In the genomic region with DNA sequence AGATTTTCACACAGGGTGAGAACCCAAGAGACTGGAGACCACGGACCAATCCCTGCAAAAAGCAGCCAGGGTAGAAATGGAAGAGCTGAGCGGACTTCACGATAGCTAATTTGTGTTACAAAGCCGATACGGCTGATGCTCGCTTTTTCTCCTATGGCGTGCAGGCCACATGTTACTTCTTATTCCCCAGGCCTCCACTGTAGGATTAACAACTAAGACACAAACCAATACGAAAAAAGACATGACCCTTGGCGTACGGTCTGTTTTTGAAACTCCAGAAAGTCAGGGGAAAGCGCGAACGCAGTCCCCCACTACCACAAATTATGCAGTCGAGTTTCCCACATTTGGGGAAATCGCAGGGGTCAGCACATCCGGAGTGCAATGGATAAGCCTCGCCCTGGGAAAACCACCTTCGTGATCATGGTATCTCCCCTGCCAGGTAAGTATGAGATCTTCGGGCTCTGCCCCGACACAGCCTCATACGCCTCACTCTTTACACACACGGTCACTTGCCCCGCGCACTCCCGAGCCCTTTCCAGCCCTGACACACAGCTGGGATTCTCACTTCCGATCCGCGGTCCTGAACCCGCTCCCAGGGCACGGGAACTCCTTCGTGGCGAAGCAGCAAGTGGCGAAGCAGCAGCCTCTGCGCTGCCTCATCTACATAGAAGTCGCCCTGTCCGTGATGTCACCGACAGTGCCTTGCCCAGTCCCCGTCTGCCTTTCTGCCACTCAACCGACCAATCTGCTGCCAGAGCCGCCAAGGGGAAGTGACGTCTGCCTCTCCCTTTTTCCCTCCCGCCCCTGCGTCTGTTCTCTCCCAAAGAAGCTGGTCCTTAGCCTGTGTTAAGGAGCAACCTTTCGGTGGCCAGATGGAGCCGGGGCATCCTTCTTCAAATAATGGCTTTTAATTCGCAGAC, we compare ENCODE assay signal across 10 cellular contexts. TPM values are rescaled to one million over a fixed set of nuclear protein-coding genes. Genes with fewer than 3 reads are reported as not detected.
DNase-seq lines count a peak whose midpoint lies in the region; ATAC-seq, FAIRE-seq and TF ChIP-seq lines count a peak whose summit lies in the region.
"Not testable (repeated sequence)": the region's sequence is repeated elsewhere in the genome, so short reads cannot be mapped to it uniquely, and the experiment has no call there.
"Had no signal": no experiment of that assay in that cellular context is flagged by ENCODE, and none has a peak within 500 bp of the region (broad histone marks: within the 10 kb centered on the region; RNA-seq: fewer than 3 reads in every experiment).

A gene (minus strand): TSS at position 447 of the 920 bp plus-strand sequence.

- CTCF ChIA-PET in CD4-positive, alpha-beta T cell (lab: Charles Lee): not testable (repeated sequence)

- H3K9ac ChIP-seq in astrocyte (ENCODE audit: low read length): not testable (repeated sequence)

- H3K4me1 Mint-ChIP-seq in CD4-positive, alpha-beta T cell (ENCODE audit: low read depth); GM23338; astrocyte (ENCODE audit: low read depth, unreplicated experiment); osteocyte (ENCODE audit: unreplicated experiment): not testable (repeated sequence)

- not testable (repeated sequence) for TF ChIP-seq CTCF in CD4-positive, alpha-beta T cell (IDR thresholded peaks at IDR 0.05); GM23338 (conservative IDR thresholded peaks at IDR 0.05; ENCODE audit: low read depth in 2 of 2); astrocyte (IDR thresholded peaks at IDR 0.05; ENCODE audit: insufficient read depth, low read depth, low read length); heart right ventricle (IDR thresholded peaks at IDR 0.05); osteocyte (IDR thresholded peaks at IDR 0.05)

- no CpG with 5 or more reads among the region's 46 CpGs for WGBS in heart right ventricle, 2 donors

- not testable (repeated sequence) for H3K27ac Mint-ChIP-seq in CD4-positive, alpha-beta T cell; GM23338; astrocyte (ENCODE audit: unreplicated experiment); osteocyte (ENCODE audit: unreplicated experiment)

- not testable (repeated sequence) for H3K9me3 Mint-ChIP-seq in CD4-positive, alpha-beta T cell; GM23338; astrocyte (ENCODE audit: unreplicated experiment); osteocyte (ENCODE audit: unreplicated experiment)

- H3K4me3 Mint-ChIP-seq in CD4-positive, alpha-beta T cell; GM23338; astrocyte (ENCODE audit: unreplicated experiment); osteocyte (ENCODE audit: unreplicated experiment): not testable (repeated sequence)

- H2AFZ ChIP-seq in GM23338; astrocyte (ENCODE audit: low read depth, low read length): not testable (repeated sequence)

- not testable (repeated sequence) for H3K27me3 Mint-ChIP-seq in CD4-positive, alpha-beta T cell; GM23338 (ENCODE audit: insufficient read depth, low read depth, poor library complexity); astrocyte (ENCODE audit: low read depth, unreplicated experiment); osteocyte (ENCODE audit: unreplicated experiment)

- H3K36me3 ChIP-seq in GM23338 (ENCODE audit: insufficient read depth); astrocyte (ENCODE audit: insufficient read depth, low read length); heart right ventricle: not testable (repeated sequence)

- not testable (repeated sequence) for H3K4me1 ChIP-seq in GM23338 (ENCODE audit: insufficient read depth); astrocyte (ENCODE audit: insufficient read depth, low read length); heart right ventricle

- not testable (repeated sequence) for H3K27me3 ChIP-seq in CD4-positive, alpha-beta T cell (ENCODE audit: control insufficient read depth, insufficient read depth, low read length); GM23338 (ENCODE audit: insufficient read depth); astrocyte (ENCODE audit: insufficient read depth, low read length); heart right ventricle

- H3K4me3 ChIP-seq in GM23338; astrocyte (ENCODE audit: insufficient read depth, low read depth, low read length); heart right ventricle: not testable (repeated sequence)

- H3K9me3 ChIP-seq in CD4-positive, alpha-beta T cell (ENCODE audit: control insufficient read depth, low read length); astrocyte (ENCODE audit: insufficient read depth, low read depth, low read length); heart right ventricle: not testable (repeated sequence)

- H4K20me1 ChIP-seq in GM23338 (replicated peaks; ENCODE audit: insufficient read depth); astrocyte (ENCODE audit: insufficient read depth, low read length): not testable (repeated sequence)

- H3K27ac ChIP-seq in CD4-positive, alpha-beta T cell (ENCODE audit: low read depth, low read length); GM23338 (ENCODE audit: low read depth); astrocyte (ENCODE audit: low read depth, low read length); heart right ventricle: not testable (repeated sequence)

- POLR2A ChIA-PET in CD4-positive, alpha-beta T cell (lab: Charles Lee): not testable (repeated sequence)

- H3K9me2 ChIP-seq in GM23338 (ENCODE audit: insufficient read depth): not testable (repeated sequence)

- H3K79me2 ChIP-seq in GM23338 (replicated peaks; ENCODE audit: insufficient read depth); astrocyte (ENCODE audit: insufficient read depth, low read length): not testable (repeated sequence)

- not testable (repeated sequence) for H3K4me2 ChIP-seq in GM23338; astrocyte (ENCODE audit: low read length)

- H3F3A ChIP-seq in GM23338 (replicated peaks; ENCODE audit: low read depth): not testable (repeated sequence)

- peak; percentile 97 for ATAC-seq in CD4-positive, alpha-beta T cell (ENCODE audit: poor library complexity)
- ATAC-seq in GM19324 (IDR thresholded peaks at IDR 0.05; ENCODE audit: low FRiP score, unreplicated experiment): peak; percentile 86
- peak; percentile 99 for ATAC-seq in GM23338
- ATAC-seq in HG03097 (IDR thresholded peaks at IDR 0.05; ENCODE audit: low FRiP score, unreplicated experiment): peak; percentile 99
- ATAC-seq in heart right ventricle: peak; percentile 95 to 100 (median 98)

- H3K36me3 Mint-ChIP-seq in CD4-positive, alpha-beta T cell (ENCODE audit: low read depth); GM23338 (ENCODE audit: low read depth); astrocyte (ENCODE audit: low read depth, unreplicated experiment); osteocyte (ENCODE audit: unreplicated experiment): not testable (repeated sequence)

- intact Hi-C loops in CD4-positive, alpha-beta T cell (cut with DNase I, micrococcal nuclease); heart right ventricle (cut with DNase I): not testable (repeated sequence)

- FAIRE-seq in RCC 7860 (lab: Jason Lieb, UNC): peak; percentile 90
- not testable (repeated sequence) for FAIRE-seq in astrocyte (lab: Jason Lieb, UNC)

- not testable (repeated sequence) for DNase-seq in CD4-positive, alpha-beta T cell; GM23338 (ENCODE audit: low spot score); RCC 7860 (ENCODE audit: low spot score); astrocyte (ENCODE audit: low read depth); heart right ventricle; osteocyte (ENCODE audit: extremely low spot score, unreplicated experiment)

RNA-seq across cellular contexts. Expression of the gene that starts here (rescaled TPM):
- 1,000 to 10,000 TPM; 4,982 to 5,937 TPM for total RNA-seq in CD4-positive, alpha-beta T cell
- total RNA-seq in GM23338 (2014; rRNA removed; shearing (Covaris generic)): under 0.01 TPM in 1 of 2 replicates, not detected in the other
- polyA plus RNA-seq in GM23338 (2016; fragmentation: Nextera tagmentation; extraction: Ambion mirVana) (not detected in 2 replicates), heart right ventricle (not detected)
- total RNA-seq in astrocyte (1,356 and 1,553 TPM in 2 replicates), heart right ventricle (1,000 to 10,000 TPM in 8 of 10 donors, 100 to 1,000 TPM in 2; 635 to 5,242 (median 1,949) TPM), osteocyte (2,650 and 2,859 TPM in 2 replicates)
- polyA plus RNA-seq: AG04450, esophagus had no signal

Comparison
In these comparisons a context has a peak if more than half of its experiments do, and no peak if none do; other contexts are left out.
1. RNA of the gene that starts here (total RNA-seq): 4,982 to 5,937 TPM in CD4-positive, alpha-beta T cell, 2,650 to 2,859 TPM in osteocyte, 635 to 5,242 TPM in heart right ventricle and 1,356 to 1,553 TPM in astrocyte; under 0.01 TPM in GM23338; every median in the first group is over 100 times any median in the second.
2. Peak in ATAC-seq in GM23338; RNA of the gene not detected or under 1 TPM.
3. Peak in every context shown above with its lines, with median percentiles within 50 percentile points of each other: ATAC-seq.